Comparison of ENCODE assay signal across 9 cellular contexts in genomic region chr2:35125278-35125677, GRCh38.
"Had no signal": no experiment of that assay in that cellular context is flagged by ENCODE, and none has a peak within 500 bp of the region (broad histone marks: within the 10 kb centered on the region; RNA-seq: fewer than 3 reads in every experiment).

No MANE protein-coding gene starts in this region.

- H3K4me3 Mint-ChIP-seq: HFFc6, IgD-negative memory B cell had no signal

- DNase-seq: GM23248, H7, HFFc6, KBM-7 had no signal

- H3K9ac ChIP-seq: GM23248 had no signal

- H3K27ac Mint-ChIP-seq: HFFc6, IgD-negative memory B cell had no signal

- H3K27ac ChIP-seq: GM23248, HL-60 had no signal

- ATAC-seq: HCT116, HepG2 had no signal

- H2AFZ ChIP-seq: GM23248 had no signal

- H3K36me3 ChIP-seq: HAP-1 had no signal

- H3K9me3 ChIP-seq: HAP-1 had no signal

- H3K4me3 ChIP-seq: GM23248, HAP-1 had no signal

- H3K27me3 Mint-ChIP-seq: IgD-negative memory B cell had no signal

- H3K4me1 ChIP-seq: HAP-1 had no signal

- H3K4me1 Mint-ChIP-seq: IgD-negative memory B cell had no signal
